In the genomic region with DNA sequence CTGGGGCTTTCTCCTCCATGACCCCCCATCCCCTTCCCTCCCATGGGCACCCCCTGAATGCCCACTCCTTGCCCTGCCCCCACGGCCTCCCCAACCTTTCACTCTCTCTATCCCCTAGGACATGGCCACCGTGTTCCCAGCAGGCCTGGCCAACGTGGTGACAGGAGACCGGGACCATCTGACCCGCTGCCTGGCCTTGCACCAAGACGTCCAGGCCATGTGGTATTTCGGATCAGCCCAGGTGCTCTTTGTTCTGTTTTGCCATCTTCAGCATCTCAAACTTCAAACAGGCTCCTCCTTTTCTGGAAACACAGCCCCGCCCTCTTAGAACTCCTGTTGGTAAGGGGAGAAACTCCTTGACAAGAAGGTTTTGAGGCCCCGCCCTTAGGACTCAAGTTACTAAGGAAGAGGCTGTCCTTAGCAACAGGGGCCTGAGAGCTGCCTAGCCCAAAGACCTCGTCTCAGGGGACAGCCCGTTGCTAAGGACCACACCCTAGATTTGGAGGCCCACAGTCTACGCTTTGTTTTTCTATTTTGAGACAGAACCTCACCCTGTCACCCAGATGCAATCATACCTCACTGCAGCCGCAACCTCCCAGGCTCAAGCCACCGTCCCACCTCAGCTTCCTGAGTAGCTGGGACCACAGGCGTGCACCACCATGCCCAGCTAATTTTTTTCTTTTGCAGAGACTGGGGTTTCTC, we compare ENCODE assay signal across 8 cellular contexts. TPM values are rescaled to one million over a fixed set of nuclear protein-coding genes. Genes with fewer than 3 reads are reported as not detected.
DNase-seq lines count a peak whose midpoint lies in the region; ATAC-seq, FAIRE-seq and TF ChIP-seq lines count a peak whose summit lies in the region.

No MANE protein-coding gene starts in this region.

- H3K4me2 ChIP-seq in SK-N-SH (no peak overlapping the region), GM12878 (ENCODE audit: control insufficient read depth, insufficient read depth) (peak overlapping the region; percentile 44; the same call in 1 of the 2 replicates)

- TF ChIP-seq RAD21 in SK-N-SH (IDR thresholded peaks at IDR 0.05; ENCODE audit: low read length) (no peak), GM12878 (IDR thresholded peaks at IDR 0.05; ENCODE audit: insufficient read depth, low read depth, low read length) (no peak)

- H3K9me3 ChIP-seq in SK-N-SH: no peaks in the 10 kb centered on the region
- no peaks in the 10 kb centered on the region for H3K9me3 ChIP-seq in GM12878 (replicated peaks; ENCODE audit: control insufficient read depth, insufficient read depth, low read length)

- peak; percentile 18; the same call in 1 of the 3 replicates for ATAC-seq in SK-N-SH treated with all-trans-retinoic acid at 6 μM for 48 hours
- peak; percentile 57 for ATAC-seq in HG03280 (IDR thresholded peaks at IDR 0.05; ENCODE audit: unreplicated experiment)
- ATAC-seq in GM12878: peak; percentile 80
- peak; percentile 49 for ATAC-seq in left colon
- peak; percentile 85 for ATAC-seq in stimulated activated naive CD8-positive, alpha-beta T cell treated with anti-CD3 and anti-CD28 coated beads, Interleukin-15, amount 100 ng/mL, for 72 hours
- no peak for ATAC-seq in HG03457 (IDR thresholded peaks at IDR 0.05; ENCODE audit: unreplicated experiment)

- SMC1A ChIA-PET in GM12878 (lab: Charles Lee; ENCODE audit: uncharacterized antibody, unreplicated experiment): interaction anchor here (3.2 kb wide), 1 partner anchor 14 kb away, joined by 53 read pairs; a partner anchor contains a TSS

- H3F3A ChIP-seq in SK-N-SH (replicated peaks; ENCODE audit: insufficient read depth): no peaks in the 10 kb centered on the region

- peaks cover 36% of the 10 kb centered on the region for H3K4me1 Mint-ChIP-seq in T-helper 1 cell treated with Interleukin-12 subunit alpha and Interleukin-12 subunit beta and Interleukin-4 antibody, amounts not matched to agents 30 μg/mL and 1 μg/mL, for 36 hours (ENCODE audit: low read depth)
- H3K4me1 Mint-ChIP-seq in stimulated activated naive CD8-positive, alpha-beta T cell treated with anti-CD3 and anti-CD28 coated beads, Interleukin-15, amount 100 ng/mL, for 72 hours: peaks cover 76% of the 10 kb centered on the region

- TF ChIP-seq EP300 in SK-N-SH (IDR thresholded peaks at IDR 0.05; ENCODE audit: borderline replicate concordance in 1 of 2, low read depth in 1 of 2, low read length in 1 of 2): no peak
- TF ChIP-seq EP300 in GM12878 (IDR thresholded peaks at IDR 0.05; ENCODE audit: borderline replicate concordance in 1 of 2, control insufficient read depth in 1 of 2, low read depth in 2 of 2, low read length in 2 of 2): peak in 1 of 2 experiments; percentile 66; a peak in 1 of 4 replicates

- no peaks in the 10 kb centered on the region for H3K9me3 Mint-ChIP-seq in T-helper 1 cell treated with Interleukin-12 subunit alpha and Interleukin-12 subunit beta and Interleukin-4 antibody, amounts not matched to agents 30 μg/mL and 1 μg/mL, for 36 hours
- no peaks in the 10 kb centered on the region for H3K9me3 Mint-ChIP-seq in stimulated activated naive CD8-positive, alpha-beta T cell treated with anti-CD3 and anti-CD28 coated beads, Interleukin-15, amount 100 ng/mL, for 72 hours

- no peaks in the 10 kb centered on the region for H3K36me3 ChIP-seq in SK-N-SH (replicated peaks in 1 of 2; ENCODE audit: control insufficient read depth in 1 of 2, insufficient read depth in 2 of 2, low read length in 1 of 2)
- peaks cover 2% of the 10 kb centered on the region in 2 experiments; a peak in 2 of 4 replicates for H3K36me3 ChIP-seq in GM12878 (ENCODE audit: control insufficient read depth in 2 of 2, insufficient read depth in 2 of 2, low read length in 1 of 2)

- H3K27ac ChIP-seq in SK-N-SH (ENCODE audit: low read depth in 2 of 2, low read length in 1 of 2) (no peak overlapping the region), GM12878 (ENCODE audit: control insufficient read depth, insufficient read depth) (peak overlapping the region; percentile 33; the same call in 1 of the 2 replicates)

- RAD21 ChIA-PET in GM12878 (lab: Charles Lee; ENCODE audit: unreplicated experiment): interaction anchor here (0.6 to 6.0 kb wide), 10 partner anchors 14 to 332 kb away, joined by 3 to 90 read pairs (median 4); a partner anchor contains a TSS

- H3K27me3 Mint-ChIP-seq in T-helper 1 cell treated with Interleukin-12 subunit alpha and Interleukin-12 subunit beta and Interleukin-4 antibody, amounts not matched to agents 30 μg/mL and 1 μg/mL, for 36 hours (ENCODE audit: low read depth): no peaks in the 10 kb centered on the region
- no peaks in the 10 kb centered on the region for H3K27me3 Mint-ChIP-seq in stimulated activated naive CD8-positive, alpha-beta T cell treated with anti-CD3 and anti-CD28 coated beads, Interleukin-15, amount 100 ng/mL, for 72 hours

- no TSS peak for BruUV-seq in GM12878 (replicated peaks; lab: Mats Ljungman, UMichigan)

- 92% methylated on average over 15 of the region's 15 CpGs for WGBS in SK-N-SH (ENCODE audit: low lambda C conversion rate)
- 4% methylated on average over 14 of the region's 15 CpGs for WGBS in GM12878 (ENCODE audit: insufficient coverage, insufficient replicate concordance, low lambda C conversion rate, missing lambda C conversion rate)

- H4K20me1 ChIP-seq in SK-N-SH (ENCODE audit: insufficient read depth) (no peaks in the 10 kb centered on the region), GM12878 (ENCODE audit: control insufficient read depth, insufficient read depth) (no peaks in the 10 kb centered on the region)

- in situ Hi-C loops in GM12878 (cut with MboI): no loop called here

- no peak overlapping the region for H2AFZ ChIP-seq in SK-N-SH (ENCODE audit: low read depth)
- no peak overlapping the region for H2AFZ ChIP-seq in GM12878 (ENCODE audit: control insufficient read depth, low read depth, low read length)

- intact Hi-C loops in GM12878 (cut with micrococcal nuclease; ENCODE audit: unreplicated experiment) (no loop called here), left colon (cut with DNase I, micrococcal nuclease) (no loop called here)

- H3K9me2 ChIP-seq in SK-N-SH: no peaks in the 10 kb centered on the region

- no peaks in the 10 kb centered on the region for H3K79me2 ChIP-seq in SK-N-SH (ENCODE audit: insufficient read depth)
- no peaks in the 10 kb centered on the region for H3K79me2 ChIP-seq in GM12878 (ENCODE audit: control insufficient read depth, insufficient read depth, low read length)

- POLR2A ChIA-PET in SK-N-SH (lab: Yijun Ruan, JAX): no interaction called here
- POLR2A ChIA-PET in GM12878 (lab: Charles Lee): interaction anchor here (0.5 to 6.2 kb wide), 6 partner anchors 10 to 210 kb away, joined by 3 to 81 read pairs (median 4); a partner anchor contains a TSS

- H3K27ac Mint-ChIP-seq in T-helper 1 cell treated with Interleukin-12 subunit alpha and Interleukin-12 subunit beta and Interleukin-4 antibody, amounts not matched to agents 30 μg/mL and 1 μg/mL, for 36 hours: peak overlapping the region; percentile 100
- H3K27ac Mint-ChIP-seq in stimulated activated naive CD8-positive, alpha-beta T cell treated with anti-CD3 and anti-CD28 coated beads, Interleukin-15, amount 100 ng/mL, for 72 hours: peak overlapping the region; percentile 93 to 97

- TF ChIP-seq CTCF in SK-N-SH (IDR thresholded peaks at IDR 0.05): no peak
- TF ChIP-seq CTCF in GM12878 (IDR thresholded peaks at IDR 0.05 in 2 of 3, conservative IDR thresholded peaks at IDR 0.05 in 1 of 3; ENCODE audit: control insufficient read depth in 2 of 3, extremely low read depth in 1 of 3, insufficient read depth in 1 of 3, low read depth in 3 of 3, low read length in 3 of 3): no peak

- FAIRE-seq in GM12878 (lab: Jason Lieb, UNC): peak; percentile 100

- H3K4me3 ChIP-seq in SK-N-SH (ENCODE audit: low read depth in 2 of 2, low read length in 1 of 2): no peak overlapping the region
- no peak overlapping the region for H3K4me3 ChIP-seq in GM12878

- no peak for TF ChIP-seq POLR2A in GM12878 (IDR thresholded peaks at IDR 0.05; ENCODE audit: low read depth, low read length)

- CTCF ChIA-PET in SK-N-SH (lab: Yijun Ruan, JAX): no interaction called here
- CTCF ChIA-PET in GM12878 (lab: Yijun Ruan, JAX): interaction anchor here (0.5 to 5.9 kb wide), 15 partner anchors 11 to 242 kb away, joined by 3 to 68 read pairs (median 8); a partner anchor contains a TSS

- no peak for DNase-seq in SK-N-SH
- peak; percentile 97 for DNase-seq in GM12878 (ENCODE audit: low read depth, low spot score)
- peak; percentile 63 to 76 for DNase-seq in left colon
- peak; percentile 80 to 92 for DNase-seq in stimulated activated naive CD8-positive, alpha-beta T cell treated with anti-CD3 and anti-CD28 coated beads, Interleukin-15, amount 100 ng/mL, for 72 hours

- H3K9ac ChIP-seq in SK-N-SH: no peak overlapping the region
- no peak overlapping the region for H3K9ac ChIP-seq in GM12878 (ENCODE audit: control insufficient read depth, insufficient read depth, low read length)

- H3K4me1 ChIP-seq in SK-N-SH (ENCODE audit: control insufficient read depth in 1 of 2, insufficient read depth in 2 of 2, low read depth in 1 of 2, low read length in 1 of 2) (peaks cover 0 to 3% of the 10 kb centered on the region in 2 experiments; a peak in 2 of 4 replicates), GM12878 (ENCODE audit: control insufficient read depth, insufficient read depth, low read length) (peaks cover 37% of the 10 kb centered on the region)

- H3K27me3 ChIP-seq in SK-N-SH (ENCODE audit: insufficient read depth) (no peaks in the 10 kb centered on the region), GM12878 (replicated peaks in 1 of 2; ENCODE audit: control insufficient read depth in 2 of 2, insufficient read depth in 2 of 2, low read length in 1 of 2) (no peaks in the 10 kb centered on the region)

- H3K4me3 Mint-ChIP-seq in T-helper 1 cell treated with Interleukin-12 subunit alpha and Interleukin-12 subunit beta and Interleukin-4 antibody, amounts not matched to agents 30 μg/mL and 1 μg/mL, for 36 hours: peak overlapping the region; percentile 86
- H3K4me3 Mint-ChIP-seq in stimulated activated naive CD8-positive, alpha-beta T cell treated with anti-CD3 and anti-CD28 coated beads, Interleukin-15, amount 100 ng/mL, for 72 hours: peak overlapping the region; percentile 77 to 85

- peaks cover 5% of the 10 kb centered on the region for H3K36me3 Mint-ChIP-seq in T-helper 1 cell treated with Interleukin-12 subunit alpha and Interleukin-12 subunit beta and Interleukin-4 antibody, amounts not matched to agents 30 μg/mL and 1 μg/mL, for 36 hours (ENCODE audit: low read depth)

RNA-seq across cellular contexts. Expression of a gene that starts 5.1 kb away (rescaled TPM):
- polyA plus RNA-seq in SK-N-SH (2012; rRNA removed): 4.0 and 6.4 TPM in 2 replicates
- polyA plus RNA-seq in SK-N-SH (2012; cell fraction: cytosol; rRNA removed): 2.0 and 3.1 TPM in 2 replicates
- polyA plus RNA-seq in SK-N-SH (2012; cell fraction: nucleus; rRNA removed): 6.6 and 7.5 TPM in 2 replicates
- 1.4 and 4.0 TPM in 2 replicates for total RNA-seq in GM12878 (2013; cell fraction: nucleolus; rRNA removed)
- 3.7 and 4.1 TPM in 2 replicates for total RNA-seq in GM12878 (2014; rRNA removed)
- total RNA-seq in GM12878 (2014; rRNA removed; fragmentation: Illumina TruSeq; extraction: Trizol): 3.9 and 4.6 TPM in 2 replicates
- 9.5 and 10.3 TPM in 2 replicates for total RNA-seq in GM12878 (2021)
- 3.2 TPM for polyA plus RNA-seq in GM12878 (2011; ENCODE audit: low read depth)
- polyA plus RNA-seq in GM12878 (2011; rRNA removed): 1.3 and 3.0 TPM in 2 replicates
- 3.7 and 5.9 TPM in 2 replicates for polyA plus RNA-seq in GM12878 (2011; cell fraction: cytosol; rRNA removed)
- polyA plus RNA-seq in GM12878 (2011; cell fraction: nucleus; rRNA removed): 10.9 and 11.9 TPM in 2 replicates
- 7.2 and 8.7 TPM in 2 replicates for polyA plus RNA-seq in GM12878 (2012)
- polyA plus RNA-seq in GM12878 (2014; fragmentation: Illumina TruSeq; extraction: Trizol): 0.51 and 2.8 TPM in 2 replicates
- 1 to 10 TPM in 1 of 2 experiments, under 1 TPM in 1; 0.68 to 1.6 TPM for polyA plus RNA-seq in GM12878 (2014; fragmentation: Nextera tagmentation; extraction: Ambion mirVana)
- 11.9 and 13.9 TPM in 2 replicates for polyA plus RNA-seq in GM12878 (2014; rRNA removed)
- 10 to 100 TPM; 10.1 to 13.1 TPM for polyA plus RNA-seq in GM12878 (2016; fragmentation: Nextera tagmentation; extraction: Ambion mirVana)
- polyA minus RNA-seq in GM12878 (2011; rRNA and poly(A)+ RNA removed): 1.3 TPM in 1 of 2 replicates, not detected in the other
- polyA minus RNA-seq in GM12878 (2011; cell fraction: cytosol; rRNA and poly(A)+ RNA removed): 1.6 and 4.5 TPM in 2 replicates
- polyA minus RNA-seq in GM12878 (2011; cell fraction: nucleus; rRNA and poly(A)+ RNA removed): 1.3 and 3.2 TPM in 2 replicates
- 1 to 10 TPM; 3.4 to 6.4 TPM for total RNA-seq in left colon

RNA-seq across cellular contexts. Expression of a gene that starts 15.9 kb away (rescaled TPM):
- polyA plus RNA-seq in SK-N-SH (2012; rRNA removed) (13.6 and 15.7 TPM in 2 replicates), GM12878 (2011; rRNA removed) (3.1 and 6.4 TPM in 2 replicates), GM12878 (2014; fragmentation: Illumina TruSeq; extraction: Trizol) (0.43 and 1.7 TPM in 2 replicates), GM12878 (2014; fragmentation: Nextera tagmentation; extraction: Ambion mirVana) (1 to 10 TPM; 4.5 to 6.2 TPM), GM12878 (2014; rRNA removed) (31.0 and 41.4 TPM in 2 replicates), GM12878 (2016; fragmentation: Nextera tagmentation; extraction: Ambion mirVana) (10 to 100 TPM; 26.8 to 40.0 TPM)
- 4.0 and 10.0 TPM in 2 replicates for polyA plus RNA-seq in SK-N-SH (2012; cell fraction: cytosol; rRNA removed)
- polyA plus RNA-seq in SK-N-SH (2012; cell fraction: nucleus; rRNA removed): 44.6 and 65.5 TPM in 2 replicates
- total RNA-seq in GM12878 (2013; cell fraction: nucleolus; rRNA removed): 4.5 and 6.6 TPM in 2 replicates
- total RNA-seq in GM12878 (2014; rRNA removed) (31.9 and 46.3 TPM in 2 replicates), GM12878 (2014; rRNA removed; fragmentation: Illumina TruSeq; extraction: Trizol) (8.7 and 9.5 TPM in 2 replicates), GM12878 (2021) (43.6 and 49.3 TPM in 2 replicates), left colon (10 to 100 TPM; 24.9 to 31.5 TPM)
- 3.7 TPM for polyA plus RNA-seq in GM12878 (2011; ENCODE audit: low read depth)
- polyA plus RNA-seq in GM12878 (2011; cell fraction: cytosol; rRNA removed): 15.2 and 32.2 TPM in 2 replicates
- polyA plus RNA-seq in GM12878 (2011; cell fraction: nucleus; rRNA removed): 43.0 and 85.9 TPM in 2 replicates
- 17.2 and 17.4 TPM in 2 replicates for polyA plus RNA-seq in GM12878 (2012)
- 9.9 and 22.0 TPM in 2 replicates for polyA minus RNA-seq in GM12878 (2011; rRNA and poly(A)+ RNA removed)
- polyA minus RNA-seq in GM12878 (2011; cell fraction: cytosol; rRNA and poly(A)+ RNA removed): 14.5 and 17.4 TPM in 2 replicates
- 4.1 and 11.7 TPM in 2 replicates for polyA minus RNA-seq in GM12878 (2011; cell fraction: nucleus; rRNA and poly(A)+ RNA removed)

RNA-seq across cellular contexts. Expression of a gene that starts 17.3 kb away (rescaled TPM):
- polyA plus RNA-seq in SK-N-SH (2012; rRNA removed): 145 and 157 TPM in 2 replicates
- 112 and 120 TPM in 2 replicates for polyA plus RNA-seq in SK-N-SH (2012; cell fraction: cytosol; rRNA removed)
- polyA plus RNA-seq in SK-N-SH (2012; cell fraction: nucleus; rRNA removed): 301 and 343 TPM in 2 replicates
- 88.2 and 95.3 TPM in 2 replicates for total RNA-seq in GM12878 (2013; cell fraction: nucleolus; rRNA removed)
- total RNA-seq in GM12878 (2014; rRNA removed): 130 and 137 TPM in 2 replicates
- total RNA-seq in GM12878 (2014; rRNA removed; fragmentation: Illumina TruSeq; extraction: Trizol): 83.8 and 84.3 TPM in 2 replicates
- 112 and 117 TPM in 2 replicates for total RNA-seq in GM12878 (2021)
- 102 TPM for polyA plus RNA-seq in GM12878 (2011; ENCODE audit: low read depth)
- 84.6 and 95.3 TPM in 2 replicates for polyA plus RNA-seq in GM12878 (2011; rRNA removed)
- polyA plus RNA-seq in GM12878 (2011; cell fraction: cytosol; rRNA removed): 120 and 130 TPM in 2 replicates
- polyA plus RNA-seq in GM12878 (2011; cell fraction: nucleus; rRNA removed): 210 and 249 TPM in 2 replicates
- polyA plus RNA-seq in GM12878 (2012): 95.7 and 98.1 TPM in 2 replicates
- 40.6 and 73.6 TPM in 2 replicates for polyA plus RNA-seq in GM12878 (2014; fragmentation: Illumina TruSeq; extraction: Trizol)
- polyA plus RNA-seq in GM12878 (2014; fragmentation: Nextera tagmentation; extraction: Ambion mirVana): 10 to 100 TPM; 16.1 to 39.9 TPM
- 122 and 123 TPM in 2 replicates for polyA plus RNA-seq in GM12878 (2014; rRNA removed)
- polyA plus RNA-seq in GM12878 (2016; fragmentation: Nextera tagmentation; extraction: Ambion mirVana): 100 to 1,000 TPM; 141 to 153 TPM
- 67.4 and 81.0 TPM in 2 replicates for polyA minus RNA-seq in GM12878 (2011; rRNA and poly(A)+ RNA removed)
- 32.1 and 32.7 TPM in 2 replicates for polyA minus RNA-seq in GM12878 (2011; cell fraction: cytosol; rRNA and poly(A)+ RNA removed)
- 29.9 and 44.2 TPM in 2 replicates for polyA minus RNA-seq in GM12878 (2011; cell fraction: nucleus; rRNA and poly(A)+ RNA removed)
- 10 to 100 TPM; 62.9 to 74.1 TPM for total RNA-seq in left colon

RNA-seq across cellular contexts. Expression of a gene that starts 18.5 kb away (rescaled TPM):
- polyA plus RNA-seq in SK-N-SH (2012; rRNA removed): 2,604 and 2,748 TPM in 2 replicates
- 2,326 and 2,436 TPM in 2 replicates for polyA plus RNA-seq in SK-N-SH (2012; cell fraction: cytosol; rRNA removed)
- 1,109 and 1,392 TPM in 2 replicates for polyA plus RNA-seq in SK-N-SH (2012; cell fraction: nucleus; rRNA removed)
- total RNA-seq in GM12878 (2013; cell fraction: nucleolus; rRNA removed): 421 and 437 TPM in 2 replicates
- 6,558 and 7,287 TPM in 2 replicates for total RNA-seq in GM12878 (2014; rRNA removed)
- total RNA-seq in GM12878 (2014; rRNA removed; fragmentation: Illumina TruSeq; extraction: Trizol): 3,471 and 3,692 TPM in 2 replicates
- total RNA-seq in GM12878 (2021): 5,103 and 5,273 TPM in 2 replicates
- 1,623 TPM for polyA plus RNA-seq in GM12878 (2011; ENCODE audit: low read depth)
- 2,172 and 3,936 TPM in 2 replicates for polyA plus RNA-seq in GM12878 (2011; rRNA removed)
- 3,618 and 5,003 TPM in 2 replicates for polyA plus RNA-seq in GM12878 (2011; cell fraction: cytosol; rRNA removed)
- 2,479 and 2,850 TPM in 2 replicates for polyA plus RNA-seq in GM12878 (2011; cell fraction: nucleus; rRNA removed)
- polyA plus RNA-seq in GM12878 (2012): 5,924 and 8,191 TPM in 2 replicates
- 1,413 and 3,666 TPM in 2 replicates for polyA plus RNA-seq in GM12878 (2014; fragmentation: Illumina TruSeq; extraction: Trizol)
- polyA plus RNA-seq in GM12878 (2014; fragmentation: Nextera tagmentation; extraction: Ambion mirVana): 1,000 to 10,000 TPM; 4,595 to 5,196 TPM
- polyA plus RNA-seq in GM12878 (2014; rRNA removed): 7,317 and 8,961 TPM in 2 replicates
- polyA plus RNA-seq in GM12878 (2016; fragmentation: Nextera tagmentation; extraction: Ambion mirVana): 1,000 to 10,000 TPM; 1,426 to 1,490 TPM
- 683 and 1,722 TPM in 2 replicates for polyA minus RNA-seq in GM12878 (2011; rRNA and poly(A)+ RNA removed)
- 792 and 811 TPM in 2 replicates for polyA minus RNA-seq in GM12878 (2011; cell fraction: cytosol; rRNA and poly(A)+ RNA removed)
- polyA minus RNA-seq in GM12878 (2011; cell fraction: nucleus; rRNA and poly(A)+ RNA removed): 1,676 and 2,148 TPM in 2 replicates
- total RNA-seq in left colon: 1,000 to 10,000 TPM; 2,164 to 2,325 TPM

RNA-seq across cellular contexts. Expression of a gene that starts 27.3 kb away (rescaled TPM):
- 6,915 and 7,579 TPM in 2 replicates for polyA plus RNA-seq in SK-N-SH (2012; rRNA removed)
- 7,077 and 7,731 TPM in 2 replicates for polyA plus RNA-seq in SK-N-SH (2012; cell fraction: cytosol; rRNA removed)
- 2,096 and 3,427 TPM in 2 replicates for polyA plus RNA-seq in SK-N-SH (2012; cell fraction: nucleus; rRNA removed)
- 652 and 681 TPM in 2 replicates for total RNA-seq in GM12878 (2013; cell fraction: nucleolus; rRNA removed)
- 4,375 and 4,445 TPM in 2 replicates for total RNA-seq in GM12878 (2014; rRNA removed)
- 5,436 and 5,566 TPM in 2 replicates for total RNA-seq in GM12878 (2014; rRNA removed; fragmentation: Illumina TruSeq; extraction: Trizol)
- total RNA-seq in GM12878 (2021): 2,768 and 2,873 TPM in 2 replicates
- 7,313 TPM for polyA plus RNA-seq in GM12878 (2011; ENCODE audit: low read depth)
- polyA plus RNA-seq in GM12878 (2011; rRNA removed): 2,519 and 3,846 TPM in 2 replicates
- 5,437 and 7,191 TPM in 2 replicates for polyA plus RNA-seq in GM12878 (2011; cell fraction: cytosol; rRNA removed)
- polyA plus RNA-seq in GM12878 (2011; cell fraction: nucleus; rRNA removed): 1,670 and 1,694 TPM in 2 replicates
- polyA plus RNA-seq in GM12878 (2012): 5,725 and 6,770 TPM in 2 replicates
- polyA plus RNA-seq in GM12878 (2014; fragmentation: Illumina TruSeq; extraction: Trizol): 9,872 and 11,122 TPM in 2 replicates
- polyA plus RNA-seq in GM12878 (2014; fragmentation: Nextera tagmentation; extraction: Ambion mirVana): 1,000 to 10,000 TPM; 4,277 to 4,566 TPM
- 5,188 and 5,232 TPM in 2 replicates for polyA plus RNA-seq in GM12878 (2014; rRNA removed)
- polyA plus RNA-seq in GM12878 (2016; fragmentation: Nextera tagmentation; extraction: Ambion mirVana): 1,000 to 10,000 TPM; 1,714 to 1,771 TPM
- polyA minus RNA-seq in GM12878 (2011; rRNA and poly(A)+ RNA removed): 1,409 and 1,631 TPM in 2 replicates
- polyA minus RNA-seq in GM12878 (2011; cell fraction: cytosol; rRNA and poly(A)+ RNA removed): 519 and 537 TPM in 2 replicates
- 175 and 221 TPM in 2 replicates for polyA minus RNA-seq in GM12878 (2011; cell fraction: nucleus; rRNA and poly(A)+ RNA removed)
- total RNA-seq in left colon: 1,000 to 10,000 TPM; 1,501 to 1,657 TPM
